ENCODE assay signal across 8 cellular contexts in the genomic region with DNA sequence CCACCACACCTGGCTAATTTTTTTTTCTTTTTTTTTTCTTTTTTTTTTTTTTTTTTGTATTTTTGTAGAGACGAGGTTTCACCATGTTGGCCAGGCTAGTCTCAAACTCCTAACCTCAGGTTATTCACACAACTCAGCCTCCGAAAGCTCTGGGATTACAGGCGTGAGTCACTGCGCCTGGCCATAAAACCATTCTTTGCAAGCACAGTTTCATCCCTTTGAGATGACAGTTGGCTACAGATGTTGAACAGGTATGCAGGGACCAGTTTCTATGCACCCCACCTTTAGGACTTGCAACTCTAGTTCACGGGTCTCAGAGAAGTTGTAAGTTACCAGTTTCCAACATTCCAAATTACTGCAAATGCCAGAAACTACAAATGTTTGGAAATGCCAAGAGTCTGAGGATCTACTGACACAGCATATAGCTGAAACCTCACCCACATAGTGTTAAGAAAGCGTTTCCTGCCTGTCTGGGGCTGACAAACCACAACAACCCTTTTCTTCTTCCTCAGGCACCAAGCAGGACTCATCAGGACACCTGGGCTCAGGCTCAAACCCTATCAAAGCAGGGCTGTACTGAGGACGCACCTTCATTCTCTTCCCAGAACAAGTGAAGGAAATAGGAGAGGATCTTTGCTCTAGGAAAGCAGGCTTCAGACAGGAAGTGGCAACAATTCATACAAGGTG. TPM values are rescaled to one million over a fixed set of nuclear protein-coding genes. Genes with fewer than 3 reads are reported as not detected.
DNase-seq lines count a peak whose midpoint lies in the region; ATAC-seq and TF ChIP-seq lines count a peak whose summit lies in the region.

No MANE protein-coding gene starts in this region.

- peak; percentile 46 for ATAC-seq in GM18858 (IDR thresholded peaks at IDR 0.05; ENCODE audit: unreplicated experiment)
- peak; percentile 52 for ATAC-seq in HG02840 (IDR thresholded peaks at IDR 0.05; ENCODE audit: low FRiP score, unreplicated experiment)
- peak; percentile 56 to 77 for ATAC-seq in activated naive CD4-positive, alpha-beta T cell treated with anti-CD3 and anti-CD28 coated beads, Interleukin-2, amount 50 U/mL, for 72 hours

- DNase-seq in OCI-LY7 (ENCODE audit: low spot score) (peak; percentile 54), COLO668 (lab: John Stamatoyannopoulos, UW; ENCODE audit: unreplicated experiment) (no peak), mucosa of gallbladder (ENCODE audit: low spot score) (no peak), thyroid gland (no peak)
- DNase-seq in activated naive CD4-positive, alpha-beta T cell treated with anti-CD3 and anti-CD28 coated beads, Interleukin-2, amount 50 U/mL, for 72 hours (ENCODE audit: low spot score in 2 of 2) = peak in 1 of 2 donors; percentile 46

- H3K4me3 ChIP-seq in OCI-LY7 (ENCODE audit: low read depth, low read length, poor library complexity, severe bottlenecking) = peak overlapping the region; percentile 2
- H3K4me3 ChIP-seq in thyroid gland (replicated peaks in 1 of 3) = no peak overlapping the region

- no peaks in the 10 kb centered on the region for H3K79me2 ChIP-seq in OCI-LY7 (ENCODE audit: insufficient read depth, low read depth, low read length)

- TF ChIP-seq CTCF in OCI-LY7 (conservative IDR thresholded peaks at IDR 0.05; ENCODE audit: low read length) (no peak), nephron (IDR thresholded peaks at IDR 0.05; ENCODE audit: unreplicated experiment in 3 of 3) (no peak), thyroid gland (IDR thresholded peaks at IDR 0.05) (no peak)

- H3K9me2 ChIP-seq in OCI-LY7 (ENCODE audit: insufficient read depth, low read length) = no peaks in the 10 kb centered on the region

- peaks cover 34% of the 10 kb centered on the region for H3K4me1 Mint-ChIP-seq in nephron

- H2AFZ ChIP-seq in OCI-LY7 (ENCODE audit: low read length) = 0 out of 2 replicates have a peak overlapping the region, but pooled peaks have one; percentile 3

- no peaks in the 10 kb centered on the region for H3K27me3 Mint-ChIP-seq in nephron (ENCODE audit: low read depth)

- H3K4me2 ChIP-seq in OCI-LY7 (ENCODE audit: low read length) = peak overlapping the region; percentile 48

- intact Hi-C loops in OCI-LY7 (cut with micrococcal nuclease; ENCODE audit: unreplicated experiment) = loop anchor here (2.0 kb wide), 1 partner anchor 62 kb away; no protein-coding TSS in a partner anchor
- intact Hi-C loops in thyroid gland (cut with DNase I) = no loop called here

- H3K27ac Mint-ChIP-seq in activated naive CD4-positive, alpha-beta T cell treated with anti-CD3 and anti-CD28 coated beads, Interleukin-2, amount 50 U/mL, for 72 hours = peak overlapping the region; percentile 16 to 81
- peak overlapping the region in 2 of 3 experiments; percentile 16 to 24 for H3K27ac Mint-ChIP-seq in nephron

- no peaks in the 10 kb centered on the region for H3K36me3 Mint-ChIP-seq in activated naive CD4-positive, alpha-beta T cell treated with anti-CD3 and anti-CD28 coated beads, Interleukin-2, amount 50 U/mL, for 72 hours
- no peaks in the 10 kb centered on the region for H3K36me3 Mint-ChIP-seq in nephron (ENCODE audit: low read depth)

- H3K4me1 ChIP-seq in OCI-LY7 (ENCODE audit: insufficient read depth, low read length, poor library complexity, severe bottlenecking) = peaks cover 53% of the 10 kb centered on the region
- H3K4me1 ChIP-seq in thyroid gland = peaks cover 15 to 27% of the 10 kb centered on the region in 2 donors

- H3K36me3 ChIP-seq in OCI-LY7 (ENCODE audit: insufficient read depth, low read length) = no peaks in the 10 kb centered on the region
- no peaks in the 10 kb centered on the region for H3K36me3 ChIP-seq in thyroid gland

- H3K9me3 ChIP-seq in OCI-LY7 (ENCODE audit: low read length) (no peaks in the 10 kb centered on the region), thyroid gland (no peaks in the 10 kb centered on the region)

- 82 to 86% methylated on average over 7 of the region's 7 CpGs for WGBS in thyroid gland, 2 donors

- TF ChIP-seq POLR2A in thyroid gland (IDR thresholded peaks at IDR 0.05) = no peak

- no peaks in the 10 kb centered on the region for H3K9me3 Mint-ChIP-seq in activated naive CD4-positive, alpha-beta T cell treated with anti-CD3 and anti-CD28 coated beads, Interleukin-2, amount 50 U/mL, for 72 hours
- H3K9me3 Mint-ChIP-seq in nephron = no peaks in the 10 kb centered on the region

- POLR2A ChIA-PET in OCI-LY7 (lab: Charles Lee) = interaction anchor here (0.6 to 1.9 kb wide), 6 partner anchors 9 to 57 kb away, joined by 3 to 6 read pairs (median 5); partner anchors contain the start of gene ARHGAP18

- peak overlapping the region; percentile 0 for H3K27ac ChIP-seq in OCI-LY7 (ENCODE audit: low read depth, low read length, poor library complexity, severe bottlenecking)
- no peak overlapping the region for H3K27ac ChIP-seq in thyroid gland

- H3K27me3 ChIP-seq in thyroid gland = no peaks in the 10 kb centered on the region

- no peak overlapping the region for H3K4me3 Mint-ChIP-seq in nephron

- BruUV-seq in OCI-LY7 (replicated peaks; lab: Mats Ljungman, UMichigan) = no TSS peak

- no peaks in the 10 kb centered on the region for H4K20me1 ChIP-seq in OCI-LY7 (ENCODE audit: insufficient read depth, low read length)

- CTCF ChIA-PET in OCI-LY7 (lab: Charles Lee; ENCODE audit: unreplicated experiment) = no interaction called here

RNA-seq across cellular contexts. Expression of gene ARHGAP18, which starts 22.9 kb away (rescaled TPM):
- total RNA-seq in OCI-LY7 (2014; rRNA removed; shearing (Covaris generic)) = 4.8 and 5.9 TPM in 2 replicates
- total RNA-seq in OCI-LY7 (2022) (7.5 TPM in 2 replicates), mucosa of gallbladder (17.2 TPM), thyroid gland (10 to 100 TPM; 26.5 to 31.6 (median 28.3) TPM)
- 1 to 10 TPM; 7.7 to 8.7 TPM for total RNA-seq in activated naive CD4-positive, alpha-beta T cell treated with anti-CD3 and anti-CD28 coated beads, Interleukin-2, amount 50 U/mL, for 72 hours
